ENCODE assay signal across 9 cellular contexts in genomic region chr19:38134538-38135149, GRCh38.
DNase-seq lines count a peak whose midpoint lies in the region; ATAC-seq lines count a peak whose summit lies in the region.
"Had no signal": no experiment of that assay in that cellular context is flagged by ENCODE, and none has a peak within 500 bp of the region (broad histone marks: within the 10 kb centered on the region; RNA-seq: fewer than 3 reads in every experiment).

No MANE protein-coding gene starts in this region.

- intact Hi-C loops in activated CD4-positive, alpha-beta memory T cell treated with anti-CD3 and anti-CD28 coated beads for 36 hours (cut with micrococcal nuclease), result no loop called here
- intact Hi-C loops in head of caudate nucleus (cut with DNase I), result no loop called here

- H3K4me3 Mint-ChIP-seq in activated CD4-positive, alpha-beta memory T cell treated with anti-CD3 and anti-CD28 coated beads for 36 hours, result no peak overlapping the region
- H3K4me3 Mint-ChIP-seq: activated naive CD8-positive, alpha-beta T cell had no signal

- CTCF ChIA-PET in activated CD4-positive, alpha-beta memory T cell treated with anti-CD3 and anti-CD28 coated beads for 36 hours (lab: Charles Lee), result interaction anchor here (0.6 to 4.2 kb wide), 8 partner anchors 8 to 237 kb away, joined by 3 to 23 read pairs (median 3); partner anchors contain the start of genes SIPA1L3 and WDR87

- POLR2A ChIA-PET in activated CD4-positive, alpha-beta memory T cell treated with anti-CD3 and anti-CD28 coated beads for 36 hours (lab: Charles Lee), result no interaction called here

- H3K27ac Mint-ChIP-seq in activated CD4-positive, alpha-beta memory T cell treated with anti-CD3 and anti-CD28 coated beads for 36 hours, result no peak overlapping the region
- H3K27ac Mint-ChIP-seq: activated naive CD8-positive, alpha-beta T cell had no signal

- H3K27me3 Mint-ChIP-seq in activated CD4-positive, alpha-beta memory T cell treated with anti-CD3 and anti-CD28 coated beads for 36 hours, result no peaks in the 10 kb centered on the region
- H3K27me3 Mint-ChIP-seq: activated naive CD8-positive, alpha-beta T cell had no signal

- in situ Hi-C loops in KBM-7 (cut with MboI; ENCODE audit: low pct_unique_long_range_greater_than_20kb, low sequenced_read_pairs), result no loop called here

- ATAC-seq in GM18498 (IDR thresholded peaks at IDR 0.05; ENCODE audit: unreplicated experiment), result no peak
- no peak for ATAC-seq in GM18870 (IDR thresholded peaks at IDR 0.05; ENCODE audit: unreplicated experiment)

- H3K9me3 Mint-ChIP-seq in activated CD4-positive, alpha-beta memory T cell treated with anti-CD3 and anti-CD28 coated beads for 36 hours, result no peaks in the 10 kb centered on the region

- DNase-seq in SHP77 (lab: John Stamatoyannopoulos, UW) (peak; percentile 9 to 34), SHP77 treated with DMSO at 0.1 percent for 48 hours (lab: John Stamatoyannopoulos, UW) (no peak), KBM-7 (peak; percentile 77), head of caudate nucleus (peak in 25 of 42 donors; percentile 9 to 70 (median 34))
- peak; percentile 47 for DNase-seq in activated CD4-positive, alpha-beta memory T cell treated with anti-CD3 and anti-CD28 coated beads for 36 hours
- peak; percentile 4 to 10 for DNase-seq in stimulated activated CD8-positive, alpha-beta memory T cell treated with anti-CD3 and anti-CD28 coated beads, Interleukin-2, amount 100 ng/mL, for 48 hours (ENCODE audit: low read depth in 2 of 2)

- H3K36me3 Mint-ChIP-seq in activated CD4-positive, alpha-beta memory T cell treated with anti-CD3 and anti-CD28 coated beads for 36 hours, result peaks cover 4% of the 10 kb centered on the region

- no peaks in the 10 kb centered on the region for H3K4me1 Mint-ChIP-seq in activated CD4-positive, alpha-beta memory T cell treated with anti-CD3 and anti-CD28 coated beads for 36 hours (ENCODE audit: low read depth)
